In the genomic region with DNA sequence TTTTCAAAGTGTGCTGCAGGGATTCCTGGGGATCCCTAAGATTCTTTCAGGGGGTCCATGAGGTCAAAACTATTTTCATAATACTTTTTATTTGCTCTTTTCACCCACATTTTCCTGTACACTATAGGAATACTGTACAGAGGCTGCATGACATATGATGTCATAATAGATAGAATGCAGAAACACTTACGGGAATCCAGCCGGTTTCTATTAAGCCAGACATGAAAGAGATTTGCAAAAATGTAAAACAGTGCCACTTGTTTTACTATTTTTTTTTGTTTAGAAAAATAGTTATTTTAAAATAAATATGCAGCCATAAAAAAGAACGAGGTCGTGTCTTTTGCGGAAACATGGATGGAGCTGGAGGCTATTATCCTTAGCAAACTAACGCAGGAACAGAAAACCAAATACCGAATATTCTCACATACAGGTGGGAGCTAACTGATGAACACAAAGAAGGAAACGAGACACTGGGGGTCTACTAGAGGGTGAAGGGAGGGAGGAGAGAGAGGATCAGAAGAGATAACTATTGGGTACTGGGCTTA, we compare ENCODE assay signal across 16 cellular contexts. TPM values are rescaled to one million over a fixed set of nuclear protein-coding genes. Genes with fewer than 3 reads are reported as not detected.
DNase-seq lines count a peak whose midpoint lies in the region; ATAC-seq, FAIRE-seq and TF ChIP-seq lines count a peak whose summit lies in the region.
"Had no signal": no experiment of that assay in that cellular context is flagged by ENCODE, and none has a peak within 500 bp of the region (broad histone marks: within the 10 kb centered on the region; RNA-seq: fewer than 3 reads in every experiment).

No MANE protein-coding gene starts in this region.

- WGBS in lower leg skin, 2 donors = 29 to 61% methylated on average over 8 of the region's 8 CpGs

- peaks cover 80% of the 10 kb centered on the region for H4K20me1 ChIP-seq in astrocyte (ENCODE audit: insufficient read depth, low read length)

- H3K4me2 ChIP-seq in astrocyte (ENCODE audit: low read length) = no peak overlapping the region

- peak overlapping the region; percentile 41 for H3K27ac Mint-ChIP-seq in astrocyte (ENCODE audit: unreplicated experiment)
- peak overlapping the region in 4 of 10 donors; percentile 47 to 63 (median 58) for H3K27ac Mint-ChIP-seq in naive thymus-derived CD8-positive, alpha-beta T cell
- H3K27ac Mint-ChIP-seq in T-cell = no peak overlapping the region

- no peak overlapping the region for H3K4me3 Mint-ChIP-seq in astrocyte (ENCODE audit: unreplicated experiment)
- H3K4me3 Mint-ChIP-seq in naive thymus-derived CD8-positive, alpha-beta T cell = peak overlapping the region in 6 of 10 donors; percentile 18 to 63 (median 28)
- peak overlapping the region in 1 of 3 donors; percentile 13 for H3K4me3 Mint-ChIP-seq in T-cell

- peaks cover 93% of the 10 kb centered on the region for H3K79me2 ChIP-seq in astrocyte (ENCODE audit: insufficient read depth, low read length)

- peaks cover 11% of the 10 kb centered on the region for H3K4me1 ChIP-seq in astrocyte (ENCODE audit: insufficient read depth, low read length)

- H2AFZ ChIP-seq in astrocyte (ENCODE audit: low read depth, low read length) = no peak overlapping the region

- no peak for ATAC-seq in naive thymus-derived CD8-positive, alpha-beta T cell
- no peak for ATAC-seq in T-cell (replicated peaks in 1 of 4)
- no peak for ATAC-seq in GM18519 (IDR thresholded peaks at IDR 0.05; ENCODE audit: low FRiP score, unreplicated experiment)
- ATAC-seq: PC-3 had no signal

- no peaks in the 10 kb centered on the region for H3K9me3 ChIP-seq in astrocyte (ENCODE audit: insufficient read depth, low read depth, low read length)
- H3K9me3 ChIP-seq: breast epithelium had no signal

- H3K4me1 Mint-ChIP-seq in astrocyte (ENCODE audit: low read depth, unreplicated experiment) = peaks cover 18% of the 10 kb centered on the region
- peaks cover 24 to 71% (median 62%) of the 10 kb centered on the region in 4 donors for H3K4me1 Mint-ChIP-seq in naive thymus-derived CD8-positive, alpha-beta T cell
- H3K4me1 Mint-ChIP-seq in T-cell = peaks cover 74 to 88% (median 81%) of the 10 kb centered on the region in 3 donors

- H3K9me3 Mint-ChIP-seq in astrocyte (ENCODE audit: unreplicated experiment) (no peaks in the 10 kb centered on the region), T-cell (no peaks in the 10 kb centered on the region)
- H3K9me3 Mint-ChIP-seq in naive thymus-derived CD8-positive, alpha-beta T cell = no peaks in the 10 kb centered on the region
- H3K9me3 Mint-ChIP-seq: naive B cell had no signal

- FAIRE-seq in G401.6 (lab: Jason Lieb, UNC) = peak; percentile 41
- peak; percentile 85 for FAIRE-seq in astrocyte (lab: Jason Lieb, UNC)

- no peaks in the 10 kb centered on the region for H3K27me3 Mint-ChIP-seq in astrocyte (ENCODE audit: low read depth, unreplicated experiment)
- H3K27me3 Mint-ChIP-seq in naive thymus-derived CD8-positive, alpha-beta T cell = no peaks in the 10 kb centered on the region
- H3K27me3 Mint-ChIP-seq in T-cell = no peaks in the 10 kb centered on the region
- H3K27me3 Mint-ChIP-seq: naive B cell had no signal

- no peak overlapping the region for H3K27ac ChIP-seq in astrocyte (ENCODE audit: low read depth, low read length)

- CTCF ChIA-PET in T-cell (lab: Charles Lee) = no interaction called here

- POLR2A ChIA-PET in naive thymus-derived CD8-positive, alpha-beta T cell (lab: Charles Lee) = no interaction called here
- POLR2A ChIA-PET in T-cell (lab: Charles Lee) = no interaction called here

- peak overlapping the region; percentile 20; the same call in 1 of the 2 replicates for H3K4me3 ChIP-seq in AG10803 (ENCODE audit: low read length)
- H3K4me3 ChIP-seq in astrocyte (ENCODE audit: insufficient read depth, low read depth, low read length) = no peak overlapping the region
- no peak overlapping the region for H3K4me3 ChIP-seq in lower leg skin (ENCODE audit: low read depth, poor library complexity, severe bottlenecking)
- H3K4me3 ChIP-seq: breast epithelium had no signal

- H3K27me3 ChIP-seq in astrocyte (ENCODE audit: insufficient read depth, low read length) = no peaks in the 10 kb centered on the region
- H3K27me3 ChIP-seq: breast epithelium had no signal

- TF ChIP-seq CTCF in AG10803 (conservative IDR thresholded peaks at IDR 0.05; ENCODE audit: low read length) (no peak), astrocyte (IDR thresholded peaks at IDR 0.05; ENCODE audit: insufficient read depth, low read depth, low read length) (no peak), lower leg skin (IDR thresholded peaks at IDR 0.05) (no peak)

- intact Hi-C loops in lower leg skin (cut with DNase I; ENCODE audit: low total_unique reads) = no loop called here

- no peak overlapping the region for H3K9ac ChIP-seq in astrocyte (ENCODE audit: low read length)

- peaks cover 5% of the 10 kb centered on the region for H3K36me3 ChIP-seq in astrocyte (ENCODE audit: insufficient read depth, low read length)
- H3K36me3 ChIP-seq: breast epithelium had no signal

- H3K36me3 Mint-ChIP-seq in astrocyte (ENCODE audit: low read depth, unreplicated experiment) (peaks cover under 1% of the 10 kb centered on the region), T-cell (peaks cover 14% of the 10 kb centered on the region)
- peaks cover 0 to 52% (median 4%) of the 10 kb centered on the region in 3 donors for H3K36me3 Mint-ChIP-seq in naive thymus-derived CD8-positive, alpha-beta T cell

- DNase-seq in AG10803 (ENCODE audit: low read depth) (peak; percentile 44), astrocyte (ENCODE audit: low read depth) (no peak), T-cell (no peak), lower leg skin (ENCODE audit: low spot score in 2 of 2) (no peak), HuH-7 (ENCODE audit: low spot score) (no peak)
- no peak for DNase-seq in naive thymus-derived CD8-positive, alpha-beta T cell
- DNase-seq: DMS 273 treated with DMSO at 0.1 percent for 48 hours; effector CD4-positive, alpha-beta T cell; naive B cell; NCI-H1930; NCI-H510A treated with DMSO at 0.1 percent for 48 hours; stimulated activated CD4-positive, alpha-beta T cell treated with anti-CD3 and anti-CD28 coated beads, Interleukin-1b, Interleukin-23, amount 100 ng/mL, for 48 hours had no signal

- TF ChIP-seq POLR2A in lower leg skin (IDR thresholded peaks at IDR 0.05) = no peak

RNA-seq across cellular contexts. Expression of a gene that starts 5.0 kb away (rescaled TPM):
- 35.7 and 40.9 TPM in 2 replicates for total RNA-seq in astrocyte
- 10 to 100 TPM; 71.1 to 75.1 TPM for total RNA-seq in naive thymus-derived CD8-positive, alpha-beta T cell
- polyA plus RNA-seq in naive thymus-derived CD8-positive, alpha-beta T cell = 10 to 100 TPM; 30.3 to 32.4 (median 30.4) TPM
- 10 to 100 TPM; 52.5 to 95.3 (median 66.5) TPM for total RNA-seq in T-cell
- total RNA-seq in lower leg skin = 10 to 100 TPM; 29.0 to 63.4 (median 37.8) TPM
